10 cellular contexts compared by ENCODE assay signal in genomic region chr19:38173324-38174041, GRCh38. TPM values are rescaled to one million over a fixed set of nuclear protein-coding genes. Genes with fewer than 3 reads are reported as not detected.
DNase-seq lines count a peak whose midpoint lies in the region; ATAC-seq and TF ChIP-seq lines count a peak whose summit lies in the region.
"Had no signal": no experiment of that assay in that cellular context is flagged by ENCODE, and none has a peak within 500 bp of the region (broad histone marks: within the 10 kb centered on the region; RNA-seq: fewer than 3 reads in every experiment).

No MANE protein-coding gene starts in this region.

- peak overlapping the region; percentile 75 for H3K27ac Mint-ChIP-seq in WTC11
- peak overlapping the region; percentile 44 for H3K27ac Mint-ChIP-seq in stimulated activated naive B cell treated with anti-CD40 and anti-IgM and Interleukin-4, amounts not matched to agents 10 μg/mL and 1 μg/mL and 100 μg/mL, for 72 hours
- H3K27ac Mint-ChIP-seq: stimulated activated memory B cell treated with anti-CD40 and anti-IgM and Interleukin-4, amounts not matched to agents 10 μg/mL and 1 μg/mL and 100 μg/mL, for 72 hours had no signal

- no peaks in the 10 kb centered on the region for H3K27me3 ChIP-seq in SJCRH30

- no peak overlapping the region for H3K27ac ChIP-seq in SJCRH30
- H3K27ac ChIP-seq: HL-60 had no signal

- intact Hi-C loops in Right ventricle myocardium superior (cut with DNase I), result no loop called here

- H3K4me1 Mint-ChIP-seq in WTC11, result peaks cover 21% of the 10 kb centered on the region
- H3K4me1 Mint-ChIP-seq in stimulated activated naive B cell treated with anti-CD40 and anti-IgM and Interleukin-4, amounts not matched to agents 10 μg/mL and 1 μg/mL and 100 μg/mL, for 72 hours, result peaks cover 0 to 1% of the 10 kb centered on the region in 2 donors
- H3K4me1 Mint-ChIP-seq: stimulated activated memory B cell treated with anti-CD40 and anti-IgM and Interleukin-4, amounts not matched to agents 10 μg/mL and 1 μg/mL and 100 μg/mL, for 72 hours had no signal

- ATAC-seq in WTC11 (no peak), Right ventricle myocardium superior (ENCODE audit: poor library complexity) (peak; percentile 97), GM21576 (IDR thresholded peaks at IDR 0.05; ENCODE audit: unreplicated experiment) (no peak)
- no peak for ATAC-seq in stimulated activated naive B cell treated with anti-CD40 and anti-IgM and Interleukin-4, amounts not matched to agents 10 μg/mL and 1 μg/mL and 100 μg/mL, for 72 hours (replicated peaks)

- 0 out of 2 replicates have a peak, but pooled peaks cover 4% of the 10 kb centered on the region for H3K36me3 ChIP-seq in SJCRH30

- H3K9me3 ChIP-seq in SJCRH30 (replicated peaks), result no peaks in the 10 kb centered on the region

- DNase-seq in LHCN-M2 (ENCODE audit: low read depth), result peak; percentile 99
- DNase-seq in WTC11 (ENCODE audit: low spot score), result no peak
- peak; percentile 89 for DNase-seq in Right ventricle myocardium superior
- DNase-seq in stimulated activated naive B cell treated with anti-CD40 and anti-IgM and Interleukin-4, amounts not matched to agents 10 μg/mL and 1 μg/mL and 100 μg/mL, for 72 hours, result no peak
- no peak for DNase-seq in SJCRH30
- no peak for DNase-seq in 8988T
- DNase-seq in DMS53 treated with DMSO at 0.1 percent for 48 hours (lab: John Stamatoyannopoulos, UW; ENCODE audit: unreplicated experiment), result no peak

- H3K36me3 Mint-ChIP-seq in WTC11, result no peaks in the 10 kb centered on the region
- peaks cover 47 to 74% of the 10 kb centered on the region in 2 donors for H3K36me3 Mint-ChIP-seq in stimulated activated naive B cell treated with anti-CD40 and anti-IgM and Interleukin-4, amounts not matched to agents 10 μg/mL and 1 μg/mL and 100 μg/mL, for 72 hours

- H3K9me3 Mint-ChIP-seq in WTC11, result no peaks in the 10 kb centered on the region
- H3K9me3 Mint-ChIP-seq in stimulated activated naive B cell treated with anti-CD40 and anti-IgM and Interleukin-4, amounts not matched to agents 10 μg/mL and 1 μg/mL and 100 μg/mL, for 72 hours, result no peaks in the 10 kb centered on the region
- H3K9me3 Mint-ChIP-seq: stimulated activated memory B cell treated with anti-CD40 and anti-IgM and Interleukin-4, amounts not matched to agents 10 μg/mL and 1 μg/mL and 100 μg/mL, for 72 hours had no signal

- POLR2A ChIA-PET in WTC11 (lab: Charles Lee), result interaction anchor here (1.5 kb wide), 1 partner anchor 10 kb away, joined by 3 read pairs; no protein-coding TSS in a partner anchor

- no peaks in the 10 kb centered on the region for H3K27me3 Mint-ChIP-seq in WTC11 (ENCODE audit: low read depth)
- no peaks in the 10 kb centered on the region for H3K27me3 Mint-ChIP-seq in stimulated activated naive B cell treated with anti-CD40 and anti-IgM and Interleukin-4, amounts not matched to agents 10 μg/mL and 1 μg/mL and 100 μg/mL, for 72 hours
- H3K27me3 Mint-ChIP-seq: stimulated activated memory B cell treated with anti-CD40 and anti-IgM and Interleukin-4, amounts not matched to agents 10 μg/mL and 1 μg/mL and 100 μg/mL, for 72 hours had no signal

- H3K4me3 ChIP-seq in SJCRH30, result no peak overlapping the region

- no peak for TF ChIP-seq CTCF in WTC11 (IDR thresholded peaks at IDR 0.05)

- no peaks in the 10 kb centered on the region for H3K4me1 ChIP-seq in SJCRH30

- H3K4me3 Mint-ChIP-seq in WTC11, result no peak overlapping the region
- H3K4me3 Mint-ChIP-seq in stimulated activated naive B cell treated with anti-CD40 and anti-IgM and Interleukin-4, amounts not matched to agents 10 μg/mL and 1 μg/mL and 100 μg/mL, for 72 hours, result peak overlapping the region in 1 of 2 donors; percentile 41
- H3K4me3 Mint-ChIP-seq: stimulated activated memory B cell treated with anti-CD40 and anti-IgM and Interleukin-4, amounts not matched to agents 10 μg/mL and 1 μg/mL and 100 μg/mL, for 72 hours had no signal

- CTCF ChIA-PET in WTC11 (lab: Charles Lee), result interaction anchor here (2.8 kb wide), 1 partner anchor 31 kb away, joined by 20 read pairs; no protein-coding TSS in a partner anchor

TF ChIP-seq in WTC11, 78 proteins besides CTCF, POLR2A, EP300 and RAD21 (continues in another document):
- TF ChIP-seq TCF7 (CRISPR knock-in tag; IDR thresholded peaks at IDR 0.05; ENCODE audit: low read depth) (no peak), PREB (CRISPR knock-in tag; IDR thresholded peaks at IDR 0.05; ENCODE audit: borderline replicate concordance) (no peak), SMAD4 (CRISPR knock-in tag; IDR thresholded peaks at IDR 0.05) (no peak), PRDM15 (CRISPR knock-in tag; IDR thresholded peaks at IDR 0.05) (no peak), STAT6 (CRISPR knock-in tag; conservative IDR thresholded peaks at IDR 0.05; ENCODE audit: low read depth) (no peak), PRRX2 (CRISPR knock-in tag; IDR thresholded peaks at IDR 0.05) (no peak), ATF6 (CRISPR knock-in tag; IDR thresholded peaks at IDR 0.05) (no peak), MXD4 (CRISPR knock-in tag; IDR thresholded peaks at IDR 0.05; ENCODE audit: borderline replicate concordance) (no peak)

RNA-seq across cellular contexts. Expression of gene DPF1, which starts 50.5 kb away (rescaled TPM):
- total RNA-seq in LHCN-M2 (2014; rRNA removed) (13.8 and 14.1 TPM in 2 replicates), WTC11 (2021) (5.2 to 6.8 TPM (median 5.9 TPM) in 3 replicates), Right ventricle myocardium superior (not detected)
- polyA plus RNA-seq in LHCN-M2 (2012), result 9.3 TPM
- 8.1 and 10.6 TPM in 2 replicates for total RNA-seq in SJCRH30 (2014; rRNA removed; shearing (Covaris generic))

Comparison
In these comparisons a context has a peak if more than half of its experiments do, and no peak if none do; other contexts are left out.
1. DNase-seq: peak in LHCN-M2 (single experiment) and Right ventricle myocardium superior (single experiment); none in WTC11 (single experiment), stimulated activated naive B cell treated with anti-CD40 and anti-IgM and Interleukin-4, amounts not matched to agents 10 μg/mL and 1 μg/mL and 100 μg/mL, for 72 hours (single experiment), SJCRH30 (0 of 2), 8988T (single experiment) and DMS53 treated with DMSO at 0.1 percent for 48 hours (single experiment).